ENCODE assay signal across 8 cellular contexts in genomic region chr11:65489706-65490310, GRCh38. TPM values are rescaled to one million over a fixed set of nuclear protein-coding genes. Genes with fewer than 3 reads are reported as not detected.
A peak's percentile ranks its signal among the peaks of the same experiment; 100 is the strongest.
DNase-seq lines count a peak whose midpoint lies in the region; ATAC-seq and TF ChIP-seq lines count a peak whose summit lies in the region.

No MANE protein-coding gene starts in this region.

- H3K9me3 ChIP-seq in heart left ventricle (no peaks in the 10 kb centered on the region), ectodermal cell (ENCODE audit: control insufficient read depth, low read length) (no peaks in the 10 kb centered on the region), muscle layer of duodenum (ENCODE audit: control insufficient read depth in 1 of 2, low read length in 2 of 2) (no peaks in the 10 kb centered on the region), uterus (no peaks in the 10 kb centered on the region)

- H3K27ac ChIP-seq in heart left ventricle: peak overlapping the region; percentile 90 to 100 (median 99)
- H3K27ac ChIP-seq in ectodermal cell (ENCODE audit: insufficient read depth, low read depth, low read length, poor library complexity, severe bottlenecking): peak overlapping the region; percentile 99
- peak overlapping the region; percentile 98 for H3K27ac ChIP-seq in muscle layer of duodenum (ENCODE audit: low read length)
- peak overlapping the region; percentile 94 to 97 for H3K27ac ChIP-seq in uterus

- no peak for TF ChIP-seq POLR2A in heart left ventricle (IDR thresholded peaks at IDR 0.05)
- TF ChIP-seq POLR2A in uterus (IDR thresholded peaks at IDR 0.05): no peak

- no peaks in the 10 kb centered on the region for H3K27me3 ChIP-seq in heart left ventricle
- H3K27me3 ChIP-seq in ectodermal cell (ENCODE audit: control insufficient read depth, insufficient read depth, low read length, poor library complexity, severe bottlenecking): no peaks in the 10 kb centered on the region
- H3K27me3 ChIP-seq in muscle layer of duodenum (ENCODE audit: low read depth, low read length): no peaks in the 10 kb centered on the region
- H3K27me3 ChIP-seq in uterus: no peaks in the 10 kb centered on the region

- intact Hi-C loops in heart left ventricle (cut with DNase I): no loop called here
- intact Hi-C loops in cardiac septum (cut with DNase I): no loop called here
- intact Hi-C loops in uterus (cut with DNase I; ENCODE audit: low total_unique reads): no loop called here

- WGBS in heart left ventricle, 4 donors: 25 to 36% (median 29%) methylated on average over 8 of the region's 8 CpGs
- WGBS in ectodermal cell, 2 experiments: 50% methylated on average over 8 of the region's 8 CpGs

- TF ChIP-seq CTCF in heart left ventricle (IDR thresholded peaks at IDR 0.05) (no peak), uterus (IDR thresholded peaks at IDR 0.05) (no peak)

- H3K4me1 ChIP-seq in heart left ventricle: peaks cover 47 to 97% (median 91%) of the 10 kb centered on the region in 12 donors
- H3K4me1 ChIP-seq in ectodermal cell (ENCODE audit: control insufficient read depth, insufficient read depth, low read length): peaks cover 80% of the 10 kb centered on the region
- peaks cover 57 to 77% of the 10 kb centered on the region in 2 donors for H3K4me1 ChIP-seq in muscle layer of duodenum (ENCODE audit: control insufficient read depth in 1 of 2, insufficient read depth in 2 of 2, low read length in 2 of 2)
- H3K4me1 ChIP-seq in uterus: peaks cover 70 to 74% of the 10 kb centered on the region in 2 donors

- H3K4me3 ChIP-seq in heart left ventricle (peak overlapping the region in 2 of 12 donors; percentile 2 to 11), ectodermal cell (ENCODE audit: insufficient read depth, low read depth, low read length) (no peak overlapping the region), muscle layer of duodenum (ENCODE audit: low read depth in 1 of 2, low read length in 2 of 2) (peak overlapping the region in 1 of 2 donors; percentile 32), uterus (no peak overlapping the region)

- DNase-seq in heart left ventricle (peak in 2 of 5 donors; percentile 52 to 74), cardiac septum (ENCODE audit: low spot score) (no peak), uterus (peak in 1 of 2 donors; percentile 73), GDM1 (lab: John Stamatoyannopoulos, UW) (no peak), SKM-1 (lab: John Stamatoyannopoulos, UW; ENCODE audit: unreplicated experiment) (no peak)

- ATAC-seq in heart left ventricle: no peak
- ATAC-seq in GM19023 (IDR thresholded peaks at IDR 0.05; ENCODE audit: unreplicated experiment): no peak

- H3K36me3 ChIP-seq in heart left ventricle: no peaks in the 10 kb centered on the region
- H3K36me3 ChIP-seq in ectodermal cell (ENCODE audit: control insufficient read depth, insufficient read depth, low read length): no peaks in the 10 kb centered on the region
- peaks cover 0 to 50% of the 10 kb centered on the region in 2 donors for H3K36me3 ChIP-seq in muscle layer of duodenum (ENCODE audit: control insufficient read depth in 1 of 2, insufficient read depth in 2 of 2, low read length in 2 of 2)
- no peaks in the 10 kb centered on the region for H3K36me3 ChIP-seq in uterus

RNA-seq across cellular contexts. Expression of gene MALAT1, which starts 9.0 kb away (rescaled TPM):
- total RNA-seq in heart left ventricle (1,000 to 10,000 TPM; 1,047 to 9,662 (median 6,606) TPM), cardiac septum (9,850 TPM), uterus (over 10,000 TPM in 3 of 4 donors, 1,000 to 10,000 TPM in 1; 6,732 to 19,335 (median 13,886) TPM)
- 1,000 to 10,000 TPM; 1,168 to 4,497 TPM for polyA plus RNA-seq in heart left ventricle
- polyA plus RNA-seq in ectodermal cell (2013, experiment 1 of 4): 2,593 TPM
- polyA plus RNA-seq in ectodermal cell (2013, experiment 2 of 4): 2,616 TPM
- 1,460 TPM for polyA plus RNA-seq in ectodermal cell (2013, experiment 3 of 4)
- 1,510 TPM for polyA plus RNA-seq in ectodermal cell (2013, experiment 4 of 4)

RNA-seq across cellular contexts. Expression of gene SCYL1, which starts 35.1 kb away (rescaled TPM):
- total RNA-seq in heart left ventricle: 100 to 1,000 TPM in 1 of 9 donors, 10 to 100 TPM in 8; 51.6 to 135 (median 62.2) TPM
- 10 to 100 TPM; 86.6 to 90.2 TPM for polyA plus RNA-seq in heart left ventricle
- 60.2 TPM for total RNA-seq in cardiac septum
- 52.2 TPM for polyA plus RNA-seq in ectodermal cell (2013, experiment 1 of 4)
- polyA plus RNA-seq in ectodermal cell (2013, experiment 2 of 4): 49.6 TPM
- 46.2 TPM for polyA plus RNA-seq in ectodermal cell (2013, experiment 3 of 4)
- polyA plus RNA-seq in ectodermal cell (2013, experiment 4 of 4): 55.4 TPM
- 100 to 1,000 TPM in 1 of 4 donors, 10 to 100 TPM in 3; 28.8 to 101 (median 70.1) TPM for total RNA-seq in uterus
